1 cellular context compared by ENCODE assay signal in the genomic region with DNA sequence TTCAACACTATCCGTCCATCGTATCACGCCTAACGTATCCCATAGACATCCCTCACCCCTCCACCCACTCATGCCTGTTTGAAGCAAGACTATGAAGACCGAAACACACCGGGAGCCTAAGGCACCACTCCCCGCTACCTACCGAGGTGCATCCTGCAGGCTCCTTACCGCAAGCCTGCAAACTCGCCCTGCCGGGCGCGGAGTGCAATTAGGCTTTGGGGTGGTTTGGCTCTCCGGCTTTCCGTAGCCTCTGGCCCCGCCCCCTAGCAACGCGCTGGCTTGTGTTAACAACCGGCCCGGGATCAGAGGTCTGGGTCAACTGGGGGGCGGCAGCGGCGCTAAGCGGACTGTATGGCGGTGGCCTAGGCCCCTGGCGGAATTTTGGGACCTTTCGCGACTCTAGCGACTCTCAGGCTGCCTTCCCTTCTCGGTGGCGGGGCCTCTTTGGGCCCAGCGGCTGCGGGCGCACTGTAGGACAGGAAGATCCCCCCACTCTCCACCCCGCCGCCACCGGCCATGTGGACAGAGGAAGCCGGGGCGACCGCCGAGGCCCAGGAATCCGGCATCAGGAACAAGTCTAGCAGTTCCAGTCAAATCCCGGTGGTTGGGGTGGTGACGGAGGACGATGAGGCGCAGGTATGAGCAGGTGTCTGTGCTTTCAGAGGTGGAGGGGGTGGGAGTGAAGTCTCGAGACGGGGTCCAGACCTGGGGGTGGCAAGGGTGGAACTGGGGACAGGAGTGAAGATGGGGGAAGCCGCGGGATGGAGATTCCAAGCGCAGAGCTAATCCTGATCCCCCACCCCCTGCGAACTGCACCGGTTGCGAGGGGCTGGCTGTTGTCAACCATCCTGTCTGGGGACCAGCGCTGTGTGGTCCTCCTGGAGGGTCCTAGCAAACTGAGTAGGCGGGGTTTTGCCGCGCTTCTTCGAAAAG.
A peak's percentile ranks its signal among the peaks of the same experiment; 100 is the strongest.
TF ChIP-seq lines count a peak whose summit lies in the region.

Gene CFAP69 (plus strand): TSS at position 266 of the 933 bp plus-strand sequence. CDS start 251 bp downstream, at position 517.

TF ChIP-seq in HepG2, 621 proteins besides CTCF, POLR2A, EP300 and RAD21 (continued from another document and continues in another):
- peak; percentile 91; the same call in 1 of the 2 replicates for TF ChIP-seq HNF1B (CRISPR knock-in tag; IDR thresholded peaks at IDR 0.05)
- TF ChIP-seq KDM5B (CRISPR knock-in tag; IDR thresholded peaks at IDR 0.05; ENCODE audit: borderline replicate concordance): peak; percentile 80; the same call in 1 of the 2 replicates
- TF ChIP-seq ZNF513 (CRISPR knock-in tag; conservative IDR thresholded peaks at IDR 0.05): no peak
- 0 out of 2 replicates have a peak, but pooled peaks have one; percentile 43 for TF ChIP-seq ZFP36L1 (CRISPR knock-in tag; IDR thresholded peaks at IDR 0.05)
- no peak for TF ChIP-seq NKX3-1 (CRISPR knock-in tag; IDR thresholded peaks at IDR 0.05)
- TF ChIP-seq ZNF124 (CRISPR knock-in tag; IDR thresholded peaks at IDR 0.05): peak; percentile 71; the same call in 1 of the 2 replicates
- no peak for TF ChIP-seq CHD4 (IDR thresholded peaks at IDR 0.05; ENCODE audit: borderline replicate concordance, low read length)
- TF ChIP-seq PAWR (CRISPR knock-in tag; IDR thresholded peaks at IDR 0.05; ENCODE audit: borderline replicate concordance): no peak
- peak; percentile 85 for TF ChIP-seq SPEN (CRISPR knock-in tag; IDR thresholded peaks at IDR 0.05; ENCODE audit: low read depth)
- no peak for TF ChIP-seq ZFP37 (CRISPR knock-in tag; IDR thresholded peaks at IDR 0.05; ENCODE audit: borderline replicate concordance)
- TF ChIP-seq MTA1 (CRISPR knock-in tag; IDR thresholded peaks at IDR 0.05; ENCODE audit: borderline replicate concordance): peak; percentile 67; the same call in 1 of the 2 replicates
- 0 out of 2 replicates have a peak, but pooled peaks have one; percentile 50 for TF ChIP-seq ZNF558 (CRISPR knock-in tag; IDR thresholded peaks at IDR 0.05; ENCODE audit: borderline replicate concordance)
- 0 out of 2 replicates have a peak, but pooled peaks have one; percentile 28 for TF ChIP-seq ARNTL (CRISPR knock-in tag; IDR thresholded peaks at IDR 0.05)
- TF ChIP-seq MYPOP (CRISPR knock-in tag; IDR thresholded peaks at IDR 0.05): peak; percentile 70
- no peak for TF ChIP-seq CREB1 (IDR thresholded peaks at IDR 0.05)
- 0 out of 2 replicates have a peak, but pooled peaks have one; percentile 37 for TF ChIP-seq CREB1 (CRISPR knock-in tag; IDR thresholded peaks at IDR 0.05)
- TF ChIP-seq, protein P1, sequence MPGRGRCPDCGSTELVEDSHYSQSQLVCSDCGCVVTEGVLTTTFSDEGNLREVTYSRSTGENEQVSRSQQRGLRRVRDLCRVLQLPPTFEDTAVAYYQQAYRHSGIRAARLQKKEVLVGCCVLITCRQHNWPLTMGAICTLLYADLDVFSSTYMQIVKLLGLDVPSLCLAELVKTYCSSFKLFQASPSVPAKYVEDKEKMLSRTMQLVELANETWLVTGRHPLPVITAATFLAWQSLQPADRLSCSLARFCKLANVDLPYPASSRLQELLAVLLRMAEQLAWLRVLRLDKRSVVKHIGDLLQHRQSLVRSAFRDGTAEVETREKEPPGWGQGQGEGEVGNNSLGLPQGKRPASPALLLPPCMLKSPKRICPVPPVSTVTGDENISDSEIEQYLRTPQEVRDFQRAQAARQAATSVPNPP (CRISPR knock-in tag; IDR thresholded peaks at IDR 0.05): peak; percentile 51; the same call in 1 of the 2 replicates
- TF ChIP-seq, protein P2, sequence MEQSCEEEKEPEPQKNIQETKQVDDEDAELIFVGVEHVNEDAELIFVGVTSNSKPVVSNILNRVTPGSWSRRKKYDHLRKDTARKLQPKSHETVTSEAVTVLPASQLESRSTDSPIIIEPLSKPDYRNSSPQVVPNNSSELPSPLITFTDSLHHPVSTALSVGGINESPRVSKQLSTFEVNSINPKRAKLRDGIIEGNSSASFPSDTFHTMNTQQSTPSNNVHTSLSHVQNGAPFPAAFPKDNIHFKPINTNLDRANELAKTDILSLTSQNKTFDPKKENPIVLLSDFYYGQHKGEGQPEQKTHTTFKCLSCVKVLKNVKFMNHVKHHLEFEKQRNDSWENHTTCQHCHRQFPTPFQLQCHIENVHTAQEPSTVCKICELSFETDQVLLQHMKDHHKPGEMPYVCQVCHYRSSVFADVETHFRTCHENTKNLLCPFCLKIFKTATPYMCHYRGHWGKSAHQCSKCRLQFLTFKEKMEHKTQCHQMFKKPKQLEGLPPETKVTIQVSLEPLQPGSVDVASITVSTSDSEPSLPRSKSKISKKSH (CRISPR knock-in tag; IDR thresholded peaks at IDR 0.05; ENCODE audit: borderline replicate concordance): 0 out of 2 replicates have a peak, but pooled peaks have one; percentile 52
- TF ChIP-seq CBFB (CRISPR knock-in tag; IDR thresholded peaks at IDR 0.05): peak; percentile 41; the same call in 1 of the 2 replicates
- TF ChIP-seq DNMT1 (CRISPR knock-in tag; IDR thresholded peaks at IDR 0.05): 0 out of 2 replicates have a peak, but pooled peaks have one; percentile 43
- TF ChIP-seq ZBTB38 (CRISPR knock-in tag; IDR thresholded peaks at IDR 0.05): 0 out of 2 replicates have a peak, but pooled peaks have one; percentile 52
- TF ChIP-seq ZNF354B (CRISPR knock-in tag; IDR thresholded peaks at IDR 0.05): peak; percentile 21; the same call in 1 of the 2 replicates
- no peak for TF ChIP-seq ZNF382 (CRISPR knock-in tag; IDR thresholded peaks at IDR 0.05; ENCODE audit: borderline replicate concordance)
- TF ChIP-seq ZNF790 (CRISPR knock-in tag; IDR thresholded peaks at IDR 0.05; ENCODE audit: borderline replicate concordance): no peak
- peak in 1 of 2 experiments; percentile 38; a peak in 1 of 4 replicates for TF ChIP-seq REST (IDR thresholded peaks at IDR 0.05; ENCODE audit: borderline replicate concordance in 1 of 2, low read depth in 1 of 2, low read length in 2 of 2)
- TF ChIP-seq ISL2 (CRISPR knock-in tag; IDR thresholded peaks at IDR 0.05): peak; percentile 44; the same call in 1 of the 2 replicates
- no peak for TF ChIP-seq GTF2F1 (IDR thresholded peaks at IDR 0.05; ENCODE audit: low read length)
- TF ChIP-seq, protein P3, sequence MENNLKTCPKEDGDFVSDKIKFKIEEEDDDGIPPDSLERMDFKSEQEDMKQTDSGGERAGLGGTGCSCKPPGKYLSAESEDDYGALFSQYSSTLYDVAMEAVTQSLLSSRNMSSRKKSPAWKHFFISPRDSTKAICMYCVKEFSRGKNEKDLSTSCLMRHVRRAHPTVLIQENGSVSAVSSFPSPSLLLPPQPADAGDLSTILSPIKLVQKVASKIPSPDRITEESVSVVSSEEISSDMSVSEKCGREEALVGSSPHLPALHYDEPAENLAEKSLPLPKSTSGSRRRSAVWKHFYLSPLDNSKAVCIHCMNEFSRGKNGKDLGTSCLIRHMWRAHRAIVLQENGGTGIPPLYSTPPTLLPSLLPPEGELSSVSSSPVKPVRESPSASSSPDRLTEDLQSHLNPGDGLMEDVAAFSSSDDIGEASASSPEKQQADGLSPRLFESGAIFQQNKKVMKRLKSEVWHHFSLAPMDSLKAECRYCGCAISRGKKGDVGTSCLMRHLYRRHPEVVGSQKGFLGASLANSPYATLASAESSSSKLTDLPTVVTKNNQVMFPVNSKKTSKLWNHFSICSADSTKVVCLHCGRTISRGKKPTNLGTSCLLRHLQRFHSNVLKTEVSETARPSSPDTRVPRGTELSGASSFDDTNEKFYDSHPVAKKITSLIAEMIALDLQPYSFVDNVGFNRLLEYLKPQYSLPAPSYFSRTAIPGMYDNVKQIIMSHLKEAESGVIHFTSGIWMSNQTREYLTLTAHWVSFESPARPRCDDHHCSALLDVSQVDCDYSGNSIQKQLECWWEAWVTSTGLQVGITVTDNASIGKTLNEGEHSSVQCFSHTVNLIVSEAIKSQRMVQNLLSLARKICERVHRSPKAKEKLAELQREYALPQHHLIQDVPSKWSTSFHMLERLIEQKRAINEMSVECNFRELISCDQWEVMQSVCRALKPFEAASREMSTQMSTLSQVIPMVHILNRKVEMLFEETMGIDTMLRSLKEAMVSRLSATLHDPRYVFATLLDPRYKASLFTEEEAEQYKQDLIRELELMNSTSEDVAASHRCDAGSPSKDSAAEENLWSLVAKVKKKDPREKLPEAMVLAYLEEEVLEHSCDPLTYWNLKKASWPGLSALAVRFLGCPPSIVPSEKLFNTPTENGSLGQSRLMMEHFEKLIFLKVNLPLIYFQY (CRISPR knock-in tag; IDR thresholded peaks at IDR 0.05; ENCODE audit: borderline replicate concordance): peak; percentile 95
- TF ChIP-seq ZNF766 (CRISPR knock-in tag; IDR thresholded peaks at IDR 0.05; ENCODE audit: borderline replicate concordance): no peak
- TF ChIP-seq ZNF780A (CRISPR knock-in tag; IDR thresholded peaks at IDR 0.05): no peak
- TF ChIP-seq, protein P4, sequence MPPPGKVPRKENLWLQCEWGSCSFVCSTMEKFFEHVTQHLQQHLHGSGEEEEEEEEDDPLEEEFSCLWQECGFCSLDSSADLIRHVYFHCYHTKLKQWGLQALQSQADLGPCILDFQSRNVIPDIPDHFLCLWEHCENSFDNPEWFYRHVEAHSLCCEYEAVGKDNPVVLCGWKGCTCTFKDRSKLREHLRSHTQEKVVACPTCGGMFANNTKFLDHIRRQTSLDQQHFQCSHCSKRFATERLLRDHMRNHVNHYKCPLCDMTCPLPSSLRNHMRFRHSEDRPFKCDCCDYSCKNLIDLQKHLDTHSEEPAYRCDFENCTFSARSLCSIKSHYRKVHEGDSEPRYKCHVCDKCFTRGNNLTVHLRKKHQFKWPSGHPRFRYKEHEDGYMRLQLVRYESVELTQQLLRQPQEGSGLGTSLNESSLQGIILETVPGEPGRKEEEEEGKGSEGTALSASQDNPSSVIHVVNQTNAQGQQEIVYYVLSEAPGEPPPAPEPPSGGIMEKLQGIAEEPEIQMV (CRISPR knock-in tag; IDR thresholded peaks at IDR 0.05; ENCODE audit: low read depth): peak; percentile 66; the same call in 1 of the 2 replicates
- TF ChIP-seq SP1 (IDR thresholded peaks at IDR 0.05): no peak
- peak; percentile 91 for TF ChIP-seq SP1 (CRISPR knock-in tag; IDR thresholded peaks at IDR 0.05)
- peak; percentile 88 for TF ChIP-seq NR0B2 (CRISPR knock-in tag; IDR thresholded peaks at IDR 0.05)
- TF ChIP-seq MBNL3 (CRISPR knock-in tag; conservative IDR thresholded peaks at IDR 0.05): no peak
- peak; percentile 83 for TF ChIP-seq KDM5A (IDR thresholded peaks at IDR 0.05; ENCODE audit: borderline replicate concordance, low read length)
- no peak for TF ChIP-seq ZNF772 (CRISPR knock-in tag; IDR thresholded peaks at IDR 0.05)
- no peak for TF ChIP-seq ZBTB1 (CRISPR knock-in tag; IDR thresholded peaks at IDR 0.05; ENCODE audit: borderline replicate concordance)
- peak; percentile 92 for TF ChIP-seq ZFY (CRISPR knock-in tag; IDR thresholded peaks at IDR 0.05)
- no peak for TF ChIP-seq ZFAT (CRISPR knock-in tag; conservative IDR thresholded peaks at IDR 0.05)
- TF ChIP-seq TEAD3 (CRISPR knock-in tag; optimal IDR thresholded peaks at IDR 0.05; ENCODE audit: borderline replicate concordance): peak; percentile 19
